Comparison of ENCODE assay signal across 20 cellular contexts in the genomic region with DNA sequence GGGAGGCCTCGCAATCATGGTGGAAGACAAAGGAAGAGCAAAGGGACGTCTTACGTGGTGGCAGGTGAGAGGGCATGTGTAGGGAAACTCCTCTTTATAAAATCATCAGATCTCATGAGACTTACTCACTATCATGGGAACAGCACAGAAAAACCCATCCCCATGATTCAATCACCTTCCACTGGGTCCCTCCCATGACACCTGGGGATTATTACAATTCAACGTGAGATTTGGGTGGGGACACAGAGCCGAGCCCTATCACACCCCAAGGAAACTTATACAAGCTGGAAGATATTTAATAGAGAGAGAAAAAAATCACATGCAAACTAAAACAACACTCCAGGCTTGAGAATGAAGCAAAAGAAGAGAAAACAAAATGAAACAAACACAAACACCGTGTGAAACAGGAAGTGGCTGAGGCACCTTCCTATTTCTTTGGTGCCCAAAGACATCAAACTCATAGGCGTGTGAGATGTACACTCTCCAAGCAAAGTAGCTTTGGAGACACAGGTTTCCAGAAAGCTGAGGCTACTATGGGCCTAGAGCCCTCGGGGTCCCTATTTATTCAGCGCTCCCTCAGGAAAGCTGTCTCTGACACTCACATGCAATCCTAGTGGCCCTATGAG.
DNase-seq lines count a peak whose midpoint lies in the region; ATAC-seq and TF ChIP-seq lines count a peak whose summit lies in the region.
"Had no signal": no experiment of that assay in that cellular context is flagged by ENCODE, and none has a peak within 500 bp of the region (broad histone marks: within the 10 kb centered on the region; RNA-seq: fewer than 3 reads in every experiment).

No MANE protein-coding gene starts in this region.

- H3K27me3 Mint-ChIP-seq in activated CD4-positive, alpha-beta T cell treated with anti-CD3 and anti-CD28 coated beads for 36 hours: no peaks in the 10 kb centered on the region
- no peaks in the 10 kb centered on the region for H3K27me3 Mint-ChIP-seq in activated naive CD8-positive, alpha-beta T cell
- H3K27me3 Mint-ChIP-seq in natural killer cell treated with Interleukin-12 subunit alpha and Interleukin-12 subunit beta and Interleukin-15 and Interleukin-18, amount 100 ng/mL, for 72 hours: no peaks in the 10 kb centered on the region

- H3K27ac ChIP-seq in KOPT-K1 (ENCODE audit: low read depth, low read length, poor library complexity, severe bottlenecking) (peak overlapping the region; percentile 66), Peyer's patch (no peak overlapping the region)
- H3K27ac ChIP-seq: 22Rv1 had no signal

- H3K36me3 ChIP-seq in KOPT-K1 (ENCODE audit: insufficient read depth, low read length) (peaks cover 98% of the 10 kb centered on the region), Peyer's patch (no peaks in the 10 kb centered on the region)

- H3K4me1 ChIP-seq in Peyer's patch: no peaks in the 10 kb centered on the region

- no peak for TF ChIP-seq CTCF in Peyer's patch (IDR thresholded peaks at IDR 0.05)

- peaks cover 59% of the 10 kb centered on the region for H3K4me1 Mint-ChIP-seq in activated CD4-positive, alpha-beta T cell treated with anti-CD3 and anti-CD28 coated beads for 36 hours
- peaks cover 29% of the 10 kb centered on the region for H3K4me1 Mint-ChIP-seq in activated naive CD8-positive, alpha-beta T cell (ENCODE audit: low read depth)
- peaks cover 36 to 60% of the 10 kb centered on the region in 2 donors for H3K4me1 Mint-ChIP-seq in natural killer cell treated with Interleukin-12 subunit alpha and Interleukin-12 subunit beta and Interleukin-15 and Interleukin-18, amount 100 ng/mL, for 72 hours (ENCODE audit: low read depth in 2 of 2)
- H3K4me1 Mint-ChIP-seq: brain, mesothelial cell of epicardium, neural crest cell had no signal

- H3K36me3 Mint-ChIP-seq in activated CD4-positive, alpha-beta T cell treated with anti-CD3 and anti-CD28 coated beads for 36 hours (ENCODE audit: low read depth): peaks cover 83% of the 10 kb centered on the region
- H3K36me3 Mint-ChIP-seq in activated naive CD8-positive, alpha-beta T cell: peaks cover 37% of the 10 kb centered on the region
- H3K36me3 Mint-ChIP-seq in natural killer cell treated with Interleukin-12 subunit alpha and Interleukin-12 subunit beta and Interleukin-15 and Interleukin-18, amount 100 ng/mL, for 72 hours: peaks cover 72% of the 10 kb centered on the region

- H3K4me3 Mint-ChIP-seq in activated CD4-positive, alpha-beta T cell treated with anti-CD3 and anti-CD28 coated beads for 36 hours: no peak overlapping the region
- peak overlapping the region; percentile 44 for H3K4me3 Mint-ChIP-seq in activated naive CD8-positive, alpha-beta T cell
- peak overlapping the region; percentile 56 for H3K4me3 Mint-ChIP-seq in natural killer cell treated with Interleukin-12 subunit alpha and Interleukin-12 subunit beta and Interleukin-15 and Interleukin-18, amount 100 ng/mL, for 72 hours
- H3K4me3 Mint-ChIP-seq: brain, mesothelial cell of epicardium, neural crest cell, type B pancreatic cell had no signal

- H3K27me3 ChIP-seq in Peyer's patch: no peaks in the 10 kb centered on the region

- CTCF ChIA-PET in activated CD4-positive, alpha-beta T cell treated with anti-CD3 and anti-CD28 coated beads for 36 hours (lab: Charles Lee): interaction anchor here (0.7 kb wide), 1 partner anchor 48 kb away, joined by 3 read pairs; no protein-coding TSS in a partner anchor

- H3K27ac Mint-ChIP-seq in activated CD4-positive, alpha-beta T cell treated with anti-CD3 and anti-CD28 coated beads for 36 hours: peak overlapping the region; percentile 43
- H3K27ac Mint-ChIP-seq in activated naive CD8-positive, alpha-beta T cell: peak overlapping the region; percentile 79
- H3K27ac Mint-ChIP-seq in natural killer cell treated with Interleukin-12 subunit alpha and Interleukin-12 subunit beta and Interleukin-15 and Interleukin-18, amount 100 ng/mL, for 72 hours: peak overlapping the region; percentile 82 to 92
- H3K27ac Mint-ChIP-seq: brain, mesothelial cell of epicardium, type B pancreatic cell had no signal

- H3K9me3 Mint-ChIP-seq in activated CD4-positive, alpha-beta T cell treated with anti-CD3 and anti-CD28 coated beads for 36 hours (ENCODE audit: low read depth): no peaks in the 10 kb centered on the region
- no peaks in the 10 kb centered on the region for H3K9me3 Mint-ChIP-seq in activated naive CD8-positive, alpha-beta T cell (ENCODE audit: low read depth)
- H3K9me3 Mint-ChIP-seq in natural killer cell treated with Interleukin-12 subunit alpha and Interleukin-12 subunit beta and Interleukin-15 and Interleukin-18, amount 100 ng/mL, for 72 hours: no peaks in the 10 kb centered on the region
- H3K9me3 Mint-ChIP-seq: brain, mesothelial cell of epicardium, neural crest cell, type B pancreatic cell had no signal

- H3K9me3 ChIP-seq in KOPT-K1 (ENCODE audit: insufficient read depth, low read length, poor library complexity, severe bottlenecking): no peaks in the 10 kb centered on the region
- no peaks in the 10 kb centered on the region for H3K9me3 ChIP-seq in Peyer's patch

- no peak for TF ChIP-seq POLR2A in Peyer's patch (IDR thresholded peaks at IDR 0.05)

- no peak for ATAC-seq in activated CD4-positive, alpha-beta T cell treated with anti-CD3 and anti-CD28 coated beads for 36 hours
- peak; percentile 62 to 72 for ATAC-seq in natural killer cell treated with Interleukin-12 subunit alpha and Interleukin-12 subunit beta and Interleukin-15 and Interleukin-18, amount 100 ng/mL, for 72 hours
- ATAC-seq in HG03135 (IDR thresholded peaks at IDR 0.05; ENCODE audit: unreplicated experiment) (no peak), HG02610 (IDR thresholded peaks at IDR 0.05; ENCODE audit: unreplicated experiment) (no peak)
- ATAC-seq: left lobe of liver had no signal

- POLR2A ChIA-PET in activated CD4-positive, alpha-beta T cell treated with anti-CD3 and anti-CD28 coated beads for 36 hours (lab: Charles Lee): no interaction called here

- H3K4me3 ChIP-seq in Peyer's patch: no peak overlapping the region
- H3K4me3 ChIP-seq: skin epidermis had no signal

- DNase-seq in activated CD4-positive, alpha-beta T cell treated with anti-CD3 and anti-CD28 coated beads for 36 hours: no peak
- DNase-seq in activated CD4-positive, alpha-beta T cell treated with anti-CD3 and anti-CD28 coated beads, Interleukin-2, amount 50 U/mL, for 48 hours: no peak
- DNase-seq in natural killer cell treated with Interleukin-12 subunit alpha and Interleukin-12 subunit beta and Interleukin-15 and Interleukin-18, amount 100 ng/mL, for 72 hours (ENCODE audit: low spot score): no peak
- DNase-seq in Peyer's patch: no peak
- DNase-seq: activated CD4-positive, CD25-positive, alpha-beta regulatory T cell; AML-193; NCI-H2081 treated with DMSO at 0.1 percent for 48 hours; NCI-H446; stimulated activated CD4-positive, alpha-beta T cell treated with anti-CD3 and anti-CD28 coated beads, Interleukin-2, amount 100 ng/mL, for 48 hours had no signal

- intact Hi-C loops in activated CD4-positive, alpha-beta T cell treated with anti-CD3 and anti-CD28 coated beads for 36 hours (cut with DNase I, micrococcal nuclease): no loop called here

Comparison
In these comparisons a context has a peak if more than half of its experiments do, and no peak if none do; other contexts are left out.
1. ATAC-seq: peak in natural killer cell treated with Interleukin-12 subunit alpha and Interleukin-12 subunit beta and Interleukin-15 and Interleukin-18, amount 100 ng/mL, for 72 hours (2 of 2); none in activated CD4-positive, alpha-beta T cell treated with anti-CD3 and anti-CD28 coated beads for 36 hours (single experiment), HG03135 (single experiment) and HG02610 (single experiment).
2. Peak in every context shown above with its lines, with median percentiles within 50 percentile points of each other: H3K27ac Mint-ChIP-seq.